In the genomic region with DNA sequence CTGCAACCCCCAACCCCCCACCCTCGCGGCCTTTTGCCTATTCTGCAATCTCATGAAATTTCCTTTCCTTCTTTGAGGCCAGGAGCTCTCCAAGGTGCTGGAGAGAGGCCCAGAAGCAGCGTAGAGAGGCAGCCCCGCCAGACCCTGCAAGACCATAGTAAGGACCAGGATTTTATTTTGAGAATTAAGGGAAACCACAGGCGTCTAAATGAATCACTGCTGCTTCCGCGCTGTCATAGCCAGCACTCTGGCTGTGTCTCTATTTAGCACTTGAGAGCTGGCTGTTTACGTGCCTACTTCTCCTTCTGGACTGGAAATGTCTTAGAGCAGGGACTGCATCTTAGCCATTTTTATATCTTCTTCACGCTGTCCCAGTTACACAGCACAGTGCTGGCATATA, we compare ENCODE assay signal across 1 cellular context.
TF ChIP-seq lines count a peak whose summit lies in the region.

No MANE protein-coding gene starts in this region.

TF ChIP-seq in H1, 55 proteins besides CTCF, POLR2A, EP300 and RAD21:
- TF ChIP-seq CBX8 (IDR thresholded peaks at IDR 0.05; ENCODE audit: borderline replicate concordance, low read depth, low read length) (no peak), RNF2 (IDR thresholded peaks at IDR 0.05; ENCODE audit: borderline replicate concordance, low read depth, low read length, missing control alignments, poor library complexity, severe bottlenecking) (no peak), ASH2L (IDR thresholded peaks at IDR 0.05; ENCODE audit: low read length) (no peak), MAFK (IDR thresholded peaks at IDR 0.05; ENCODE audit: low read depth, low read length) (peak; percentile 37; the same call in 1 of the 2 replicates), KDM1A (IDR thresholded peaks at IDR 0.05; ENCODE audit: borderline replicate concordance, low read length) (no peak), KDM5A (IDR thresholded peaks at IDR 0.05; ENCODE audit: low read length) (no peak), NANOG (IDR thresholded peaks at IDR 0.05; ENCODE audit: insufficient read depth, low read depth, low read length, poor library complexity, severe bottlenecking) (no peak), RBBP5 (IDR thresholded peaks at IDR 0.05; ENCODE audit: borderline replicate concordance, low read depth, low read length) (no peak), JUND (IDR thresholded peaks at IDR 0.05; ENCODE audit: low read length) (no peak), HDAC2 (IDR thresholded peaks at IDR 0.05; ENCODE audit: borderline replicate concordance in 1 of 2, low read depth in 2 of 2, low read length in 2 of 2) (0 out of 4 replicates have a peak, but pooled peaks of 1 of the 2 experiments have one; percentile 48), TBP (IDR thresholded peaks at IDR 0.05; ENCODE audit: low read depth, low read length) (no peak), TEAD4 (IDR thresholded peaks at IDR 0.05; ENCODE audit: low read depth, low read length) (no peak)
- TF ChIP-seq, protein P1, sequence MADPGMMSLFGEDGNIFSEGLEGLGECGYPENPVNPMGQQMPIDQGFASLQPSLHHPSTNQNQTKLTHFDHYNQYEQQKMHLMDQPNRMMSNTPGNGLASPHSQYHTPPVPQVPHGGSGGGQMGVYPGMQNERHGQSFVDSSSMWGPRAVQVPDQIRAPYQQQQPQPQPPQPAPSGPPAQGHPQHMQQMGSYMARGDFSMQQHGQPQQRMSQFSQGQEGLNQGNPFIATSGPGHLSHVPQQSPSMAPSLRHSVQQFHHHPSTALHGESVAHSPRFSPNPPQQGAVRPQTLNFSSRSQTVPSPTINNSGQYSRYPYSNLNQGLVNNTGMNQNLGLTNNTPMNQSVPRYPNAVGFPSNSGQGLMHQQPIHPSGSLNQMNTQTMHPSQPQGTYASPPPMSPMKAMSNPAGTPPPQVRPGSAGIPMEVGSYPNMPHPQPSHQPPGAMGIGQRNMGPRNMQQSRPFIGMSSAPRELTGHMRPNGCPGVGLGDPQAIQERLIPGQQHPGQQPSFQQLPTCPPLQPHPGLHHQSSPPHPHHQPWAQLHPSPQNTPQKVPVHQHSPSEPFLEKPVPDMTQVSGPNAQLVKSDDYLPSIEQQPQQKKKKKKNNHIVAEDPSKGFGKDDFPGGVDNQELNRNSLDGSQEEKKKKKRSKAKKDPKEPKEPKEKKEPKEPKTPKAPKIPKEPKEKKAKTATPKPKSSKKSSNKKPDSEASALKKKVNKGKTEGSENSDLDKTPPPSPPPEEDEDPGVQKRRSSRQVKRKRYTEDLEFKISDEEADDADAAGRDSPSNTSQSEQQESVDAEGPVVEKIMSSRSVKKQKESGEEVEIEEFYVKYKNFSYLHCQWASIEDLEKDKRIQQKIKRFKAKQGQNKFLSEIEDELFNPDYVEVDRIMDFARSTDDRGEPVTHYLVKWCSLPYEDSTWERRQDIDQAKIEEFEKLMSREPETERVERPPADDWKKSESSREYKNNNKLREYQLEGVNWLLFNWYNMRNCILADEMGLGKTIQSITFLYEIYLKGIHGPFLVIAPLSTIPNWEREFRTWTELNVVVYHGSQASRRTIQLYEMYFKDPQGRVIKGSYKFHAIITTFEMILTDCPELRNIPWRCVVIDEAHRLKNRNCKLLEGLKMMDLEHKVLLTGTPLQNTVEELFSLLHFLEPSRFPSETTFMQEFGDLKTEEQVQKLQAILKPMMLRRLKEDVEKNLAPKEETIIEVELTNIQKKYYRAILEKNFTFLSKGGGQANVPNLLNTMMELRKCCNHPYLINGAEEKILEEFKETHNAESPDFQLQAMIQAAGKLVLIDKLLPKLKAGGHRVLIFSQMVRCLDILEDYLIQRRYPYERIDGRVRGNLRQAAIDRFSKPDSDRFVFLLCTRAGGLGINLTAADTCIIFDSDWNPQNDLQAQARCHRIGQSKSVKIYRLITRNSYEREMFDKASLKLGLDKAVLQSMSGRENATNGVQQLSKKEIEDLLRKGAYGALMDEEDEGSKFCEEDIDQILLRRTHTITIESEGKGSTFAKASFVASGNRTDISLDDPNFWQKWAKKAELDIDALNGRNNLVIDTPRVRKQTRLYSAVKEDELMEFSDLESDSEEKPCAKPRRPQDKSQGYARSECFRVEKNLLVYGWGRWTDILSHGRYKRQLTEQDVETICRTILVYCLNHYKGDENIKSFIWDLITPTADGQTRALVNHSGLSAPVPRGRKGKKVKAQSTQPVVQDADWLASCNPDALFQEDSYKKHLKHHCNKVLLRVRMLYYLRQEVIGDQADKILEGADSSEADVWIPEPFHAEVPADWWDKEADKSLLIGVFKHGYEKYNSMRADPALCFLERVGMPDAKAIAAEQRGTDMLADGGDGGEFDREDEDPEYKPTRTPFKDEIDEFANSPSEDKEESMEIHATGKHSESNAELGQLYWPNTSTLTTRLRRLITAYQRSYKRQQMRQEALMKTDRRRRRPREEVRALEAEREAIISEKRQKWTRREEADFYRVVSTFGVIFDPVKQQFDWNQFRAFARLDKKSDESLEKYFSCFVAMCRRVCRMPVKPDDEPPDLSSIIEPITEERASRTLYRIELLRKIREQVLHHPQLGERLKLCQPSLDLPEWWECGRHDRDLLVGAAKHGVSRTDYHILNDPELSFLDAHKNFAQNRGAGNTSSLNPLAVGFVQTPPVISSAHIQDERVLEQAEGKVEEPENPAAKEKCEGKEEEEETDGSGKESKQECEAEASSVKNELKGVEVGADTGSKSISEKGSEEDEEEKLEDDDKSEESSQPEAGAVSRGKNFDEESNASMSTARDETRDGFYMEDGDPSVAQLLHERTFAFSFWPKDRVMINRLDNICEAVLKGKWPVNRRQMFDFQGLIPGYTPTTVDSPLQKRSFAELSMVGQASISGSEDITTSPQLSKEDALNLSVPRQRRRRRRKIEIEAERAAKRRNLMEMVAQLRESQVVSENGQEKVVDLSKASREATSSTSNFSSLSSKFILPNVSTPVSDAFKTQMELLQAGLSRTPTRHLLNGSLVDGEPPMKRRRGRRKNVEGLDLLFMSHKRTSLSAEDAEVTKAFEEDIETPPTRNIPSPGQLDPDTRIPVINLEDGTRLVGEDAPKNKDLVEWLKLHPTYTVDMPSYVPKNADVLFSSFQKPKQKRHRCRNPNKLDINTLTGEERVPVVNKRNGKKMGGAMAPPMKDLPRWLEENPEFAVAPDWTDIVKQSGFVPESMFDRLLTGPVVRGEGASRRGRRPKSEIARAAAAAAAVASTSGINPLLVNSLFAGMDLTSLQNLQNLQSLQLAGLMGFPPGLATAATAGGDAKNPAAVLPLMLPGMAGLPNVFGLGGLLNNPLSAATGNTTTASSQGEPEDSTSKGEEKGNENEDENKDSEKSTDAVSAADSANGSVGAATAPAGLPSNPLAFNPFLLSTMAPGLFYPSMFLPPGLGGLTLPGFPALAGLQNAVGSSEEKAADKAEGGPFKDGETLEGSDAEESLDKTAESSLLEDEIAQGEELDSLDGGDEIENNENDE (IDR thresholded peaks at IDR 0.05; ENCODE audit: insufficient replicate concordance, low read length): no peak
